ENCODE assay signal across 22 cellular contexts in genomic region chr15:72006382-72006781, GRCh38.
"Had no signal": no experiment of that assay in that cellular context is flagged by ENCODE, and none has a peak within 500 bp of the region (broad histone marks: within the 10 kb centered on the region; RNA-seq: fewer than 3 reads in every experiment).

No MANE protein-coding gene starts in this region.

- H3K9me3 Mint-ChIP-seq: effector memory CD8-positive, alpha-beta T cell; natural killer cell treated with Interleukin-12 subunit alpha and Interleukin-12 subunit beta and Interleukin-15 and Interleukin-18, amount 100 ng/mL, for 72 hours; neural progenitor cell; stimulated activated effector memory CD8-positive, alpha-beta T cell treated with anti-CD3 and anti-CD28 coated beads, Interleukin-12 subunit alpha, Interleukin-12 subunit beta, amount 100 ng/mL, for 72 hours; type B pancreatic cell had no signal

- DNase-seq: cortex of kidney; effector memory CD8-positive, alpha-beta T cell; erythroblast; esophagus squamous epithelium; foreskin melanocyte; left ventricle myocardium superior; lower lobe of right lung; psoas muscle; right cardiac atrium; sigmoid colon; stimulated activated CD4-positive, alpha-beta T cell treated with anti-CD3 and anti-CD28 coated beads, Interleukin-2, amount 100 ng/mL, for 24 hours; stimulated activated CD4-positive, alpha-beta T cell treated with anti-CD3 and anti-CD28 coated beads, Interleukin-4, amount 100 ng/mL, for 24 hours; stimulated activated naive CD8-positive, alpha-beta T cell treated with anti-CD3 and anti-CD28 coated beads, Interleukin-15, Interleukin-2, amounts not matched to agents 100 U/mL and 50 U/mL, for 24 hours; substantia nigra; testis; tibial artery had no signal

- H3K4me1 ChIP-seq: esophagus squamous epithelium, lower lobe of right lung, neural progenitor cell, psoas muscle, sigmoid colon, testis, tibial artery had no signal

- H3K4me1 Mint-ChIP-seq: neural progenitor cell; stimulated activated effector memory CD8-positive, alpha-beta T cell treated with anti-CD3 and anti-CD28 coated beads, Interleukin-12 subunit alpha, Interleukin-12 subunit beta, amount 100 ng/mL, for 72 hours had no signal

- H3K9ac ChIP-seq: neural progenitor cell had no signal

- H3K4me3 ChIP-seq: esophagus squamous epithelium, lower lobe of right lung, neural progenitor cell, psoas muscle, sigmoid colon, testis, tibial artery had no signal

- FAIRE-seq: endometrium, keratinocyte had no signal

- H3K4me2 ChIP-seq: neural progenitor cell had no signal

- ATAC-seq: effector memory CD8-positive, alpha-beta T cell; left ventricle myocardium superior; lower lobe of right lung; natural killer cell treated with Interleukin-12 subunit alpha and Interleukin-12 subunit beta and Interleukin-15 and Interleukin-18, amount 100 ng/mL, for 72 hours; psoas muscle; right cardiac atrium; stimulated activated effector memory CD8-positive, alpha-beta T cell treated with anti-CD3 and anti-CD28 coated beads, Interleukin-12 subunit alpha, Interleukin-12 subunit beta, amount 100 ng/mL, for 72 hours; stimulated activated naive CD8-positive, alpha-beta T cell treated with anti-CD3 and anti-CD28 coated beads, Interleukin-15, Interleukin-2, amounts not matched to agents 100 U/mL and 50 U/mL, for 24 hours had no signal

- H3K27ac ChIP-seq: esophagus squamous epithelium, lower lobe of right lung, neural progenitor cell, psoas muscle, sigmoid colon, testis, tibial artery had no signal

- H3K27me3 Mint-ChIP-seq: effector memory CD8-positive, alpha-beta T cell; natural killer cell treated with Interleukin-12 subunit alpha and Interleukin-12 subunit beta and Interleukin-15 and Interleukin-18, amount 100 ng/mL, for 72 hours; type B pancreatic cell had no signal

- H3K27me3 ChIP-seq: esophagus squamous epithelium, neural progenitor cell, sigmoid colon, testis, tibial artery had no signal

- H3K36me3 Mint-ChIP-seq: natural killer cell treated with Interleukin-12 subunit alpha and Interleukin-12 subunit beta and Interleukin-15 and Interleukin-18, amount 100 ng/mL, for 72 hours had no signal

- H3K4me3 Mint-ChIP-seq: effector memory CD8-positive, alpha-beta T cell; natural killer cell treated with Interleukin-12 subunit alpha and Interleukin-12 subunit beta and Interleukin-15 and Interleukin-18, amount 100 ng/mL, for 72 hours; neural progenitor cell; stimulated activated effector memory CD8-positive, alpha-beta T cell treated with anti-CD3 and anti-CD28 coated beads, Interleukin-12 subunit alpha, Interleukin-12 subunit beta, amount 100 ng/mL, for 72 hours; type B pancreatic cell had no signal

- H3K27ac Mint-ChIP-seq: natural killer cell treated with Interleukin-12 subunit alpha and Interleukin-12 subunit beta and Interleukin-15 and Interleukin-18, amount 100 ng/mL, for 72 hours; neural progenitor cell; stimulated activated effector memory CD8-positive, alpha-beta T cell treated with anti-CD3 and anti-CD28 coated beads, Interleukin-12 subunit alpha, Interleukin-12 subunit beta, amount 100 ng/mL, for 72 hours; type B pancreatic cell had no signal

- H2AFZ ChIP-seq: neural progenitor cell had no signal
